In the genomic region with DNA sequence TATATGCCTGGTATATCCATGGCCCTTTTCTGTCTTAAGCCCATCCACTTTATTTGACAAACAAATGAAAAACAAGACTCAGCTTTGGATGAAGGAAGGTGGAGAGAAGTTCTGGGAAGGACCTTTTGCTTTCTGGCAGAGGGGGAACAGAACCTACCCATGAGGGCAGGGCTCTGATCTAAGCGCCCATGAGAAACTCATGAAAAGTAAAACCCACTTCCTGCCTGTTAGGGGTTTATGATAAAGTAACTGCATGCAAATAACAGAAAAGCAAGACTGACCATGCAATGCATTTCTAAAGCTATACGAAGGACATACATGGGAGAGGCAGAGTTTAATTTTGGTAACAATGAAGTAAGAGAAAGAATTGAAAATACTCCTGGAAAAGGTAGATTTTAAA, we compare ENCODE assay signal across 22 cellular contexts.
"Had no signal": no experiment of that assay in that cellular context is flagged by ENCODE, and none has a peak within 500 bp of the region (broad histone marks: within the 10 kb centered on the region; RNA-seq: fewer than 3 reads in every experiment).

No MANE protein-coding gene starts in this region.

- DNase-seq: activated CD4-positive, alpha-beta T cell treated with anti-CD3 and anti-CD28 coated beads, Interleukin-2, amount 10 ng/mL, durations not matched to agents 7 days and 5 days; activated CD8-positive, alpha-beta T cell treated with anti-CD3 and anti-CD28 coated beads for 36 hours; activated gamma-delta T cell treated with Interleukin-2 at 50 U/mL for 16 hours; anterior cingulate cortex; body of pancreas; cortex of kidney; heart right ventricle; left colon; mesenchymal stem cell; mucosa of descending colon; naive thymus-derived CD4-positive, alpha-beta T cell; small intestine; testis; trophoblast cell; uterus had no signal

- ATAC-seq: activated CD4-positive, CD25-positive, alpha-beta regulatory T cell treated with anti-CD3 and anti-CD28 coated beads, Interleukin-2, amount 50 U/mL, for 24 hours; activated CD8-positive, alpha-beta T cell treated with anti-CD3 and anti-CD28 coated beads for 36 hours; body of pancreas; heart right ventricle; left colon; mucosa of descending colon; naive thymus-derived CD4-positive, alpha-beta T cell; sciatic nerve; stimulated activated memory B cell treated with anti-CD40 and anti-IgM and Interleukin-4, amounts not matched to agents 10 μg/mL and 1 μg/mL and 100 μg/mL, for 72 hours had no signal

- H3K36me3 Mint-ChIP-seq: activated naive CD4-positive, alpha-beta T cell treated with anti-CD3 and anti-CD28 coated beads, Interleukin-2, amount 50 U/mL, for 24 hours; naive thymus-derived CD4-positive, alpha-beta T cell; stimulated activated memory B cell treated with anti-CD40 and anti-IgM and Interleukin-4, amounts not matched to agents 10 μg/mL and 1 μg/mL and 100 μg/mL, for 72 hours had no signal

- H3K27ac Mint-ChIP-seq: activated CD4-positive, alpha-beta T cell treated with anti-CD3 and anti-CD28 coated beads, Interleukin-2, amount 10 ng/mL, durations not matched to agents 7 days and 5 days; activated CD8-positive, alpha-beta T cell treated with anti-CD3 and anti-CD28 coated beads for 36 hours; activated naive CD4-positive, alpha-beta T cell treated with anti-CD3 and anti-CD28 coated beads, Interleukin-2, amount 50 U/mL, for 24 hours; naive thymus-derived CD4-positive, alpha-beta T cell; stimulated activated memory B cell treated with anti-CD40 and anti-IgM and Interleukin-4, amounts not matched to agents 10 μg/mL and 1 μg/mL and 100 μg/mL, for 72 hours had no signal

- H3K27me3 ChIP-seq: body of pancreas, cardiac muscle cell, heart right ventricle, testis, uterus had no signal

- H3K4me1 ChIP-seq: body of pancreas, testis, uterus had no signal

- H3K36me3 ChIP-seq: cardiac muscle cell, heart right ventricle, uterus had no signal

- H3K4me3 Mint-ChIP-seq: activated CD4-positive, alpha-beta T cell treated with anti-CD3 and anti-CD28 coated beads, Interleukin-2, amount 10 ng/mL, durations not matched to agents 7 days and 5 days; activated CD8-positive, alpha-beta T cell treated with anti-CD3 and anti-CD28 coated beads for 36 hours; activated naive CD4-positive, alpha-beta T cell treated with anti-CD3 and anti-CD28 coated beads, Interleukin-2, amount 50 U/mL, for 24 hours; naive thymus-derived CD4-positive, alpha-beta T cell; neural crest cell; stimulated activated memory B cell treated with anti-CD40 and anti-IgM and Interleukin-4, amounts not matched to agents 10 μg/mL and 1 μg/mL and 100 μg/mL, for 72 hours had no signal

- H3K9me3 Mint-ChIP-seq: activated CD4-positive, alpha-beta T cell treated with anti-CD3 and anti-CD28 coated beads, Interleukin-2, amount 10 ng/mL, durations not matched to agents 7 days and 5 days; activated CD8-positive, alpha-beta T cell treated with anti-CD3 and anti-CD28 coated beads for 36 hours; activated naive CD4-positive, alpha-beta T cell treated with anti-CD3 and anti-CD28 coated beads, Interleukin-2, amount 50 U/mL, for 24 hours; neural crest cell had no signal

- H3K4me1 Mint-ChIP-seq: activated naive CD4-positive, alpha-beta T cell treated with anti-CD3 and anti-CD28 coated beads, Interleukin-2, amount 50 U/mL, for 24 hours; neural crest cell had no signal

- H3K4me3 ChIP-seq: body of pancreas, cardiac muscle cell, heart right ventricle, mucosa of descending colon, testis, uterus had no signal

- H3K9me3 ChIP-seq: body of pancreas, heart right ventricle, mucosa of descending colon, testis, uterus had no signal

- H3K27ac ChIP-seq: body of pancreas, cardiac muscle cell, epithelial cell of prostate, heart right ventricle, testis, uterus had no signal
